1 cellular context compared by ENCODE assay signal in the genomic region with DNA sequence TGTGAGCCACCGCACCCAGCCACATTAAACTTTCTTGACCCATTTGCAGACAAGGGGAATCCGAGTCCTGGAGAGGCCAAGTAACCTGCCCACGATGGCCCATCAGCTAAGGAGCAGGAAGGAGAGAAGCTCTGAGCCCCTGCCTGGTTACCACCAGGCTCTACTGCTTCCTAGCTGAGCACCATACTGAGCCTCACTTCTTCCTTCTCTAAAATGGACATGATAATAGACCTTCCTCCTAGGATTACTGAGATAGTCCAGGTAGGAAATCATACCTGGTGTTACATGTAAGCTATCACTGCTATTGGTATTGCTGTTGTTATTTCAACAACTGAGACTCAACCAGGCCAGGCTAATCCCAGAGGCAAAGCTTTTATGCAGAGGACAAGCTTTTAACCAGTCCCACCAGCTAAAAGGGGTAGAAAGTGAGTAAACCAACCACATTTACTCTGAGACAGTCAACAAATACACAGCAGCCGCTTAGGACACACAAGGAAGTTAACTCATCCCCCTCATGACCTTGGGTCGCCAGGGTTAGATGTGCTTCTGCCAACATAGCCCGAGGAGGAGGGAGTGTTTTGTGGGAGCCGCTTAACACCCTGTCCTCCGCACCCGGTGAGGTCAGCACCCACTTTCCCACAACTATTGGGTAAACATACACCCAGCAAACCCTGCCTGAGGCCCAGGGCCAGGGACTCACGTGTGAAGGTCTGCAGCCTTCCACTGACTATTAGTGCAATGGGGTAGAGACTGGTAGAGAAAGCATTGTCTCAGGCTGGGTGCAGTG.
TF ChIP-seq lines count a peak whose summit lies in the region.

No MANE protein-coding gene starts in this region.

TF ChIP-seq in K562, 482 proteins besides CTCF, POLR2A, EP300 and RAD21 (continues in another document):
- no peak for TF ChIP-seq EHMT2 (IDR thresholded peaks at IDR 0.05)
- no peak for TF ChIP-seq ARID4B (CRISPR knock-in tag; IDR thresholded peaks at IDR 0.05)
- TF ChIP-seq RUNX1 (IDR thresholded peaks at IDR 0.05; ENCODE audit: low read depth): no peak
- no peak for TF ChIP-seq ZNF165 (CRISPR knock-in tag; IDR thresholded peaks at IDR 0.05; ENCODE audit: borderline replicate concordance)
- TF ChIP-seq ARNT (IDR thresholded peaks at IDR 0.05): no peak
- TF ChIP-seq SMAD2 (IDR thresholded peaks at IDR 0.05; ENCODE audit: low read depth, low read length): no peak
- TF ChIP-seq, protein P1, sequence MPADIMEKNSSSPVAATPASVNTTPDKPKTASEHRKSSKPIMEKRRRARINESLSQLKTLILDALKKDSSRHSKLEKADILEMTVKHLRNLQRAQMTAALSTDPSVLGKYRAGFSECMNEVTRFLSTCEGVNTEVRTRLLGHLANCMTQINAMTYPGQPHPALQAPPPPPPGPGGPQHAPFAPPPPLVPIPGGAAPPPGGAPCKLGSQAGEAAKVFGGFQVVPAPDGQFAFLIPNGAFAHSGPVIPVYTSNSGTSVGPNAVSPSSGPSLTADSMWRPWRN (IDR thresholded peaks at IDR 0.05; ENCODE audit: low read depth): no peak
- no peak for TF ChIP-seq BCLAF1 (IDR thresholded peaks at IDR 0.05; ENCODE audit: borderline replicate concordance in 1 of 2, control insufficient read depth in 1 of 2, low read depth in 2 of 2, low read length in 1 of 2)
- TF ChIP-seq YBX1 (IDR thresholded peaks at IDR 0.05): no peak
- TF ChIP-seq FOXO4 (CRISPR knock-in tag; IDR thresholded peaks at IDR 0.05): no peak
- TF ChIP-seq CREB3 (tag; conservative IDR thresholded peaks at IDR 0.05; ENCODE audit: low read depth): no peak
- TF ChIP-seq TCF15 (CRISPR knock-in tag; IDR thresholded peaks at IDR 0.05): no peak
- TF ChIP-seq ZNF717 (CRISPR knock-in tag; IDR thresholded peaks at IDR 0.05): no peak
- TF ChIP-seq GATAD2A (IDR thresholded peaks at IDR 0.05): no peak
- 0 out of 2 replicates have a peak, but pooled peaks have one; percentile 11 for TF ChIP-seq ATF7 (IDR thresholded peaks at IDR 0.05)
- TF ChIP-seq ZFX (CRISPR knock-in tag; IDR thresholded peaks at IDR 0.05): no peak
- TF ChIP-seq PHB (CRISPR knock-in tag; IDR thresholded peaks at IDR 0.05): no peak
- TF ChIP-seq, protein P2, sequence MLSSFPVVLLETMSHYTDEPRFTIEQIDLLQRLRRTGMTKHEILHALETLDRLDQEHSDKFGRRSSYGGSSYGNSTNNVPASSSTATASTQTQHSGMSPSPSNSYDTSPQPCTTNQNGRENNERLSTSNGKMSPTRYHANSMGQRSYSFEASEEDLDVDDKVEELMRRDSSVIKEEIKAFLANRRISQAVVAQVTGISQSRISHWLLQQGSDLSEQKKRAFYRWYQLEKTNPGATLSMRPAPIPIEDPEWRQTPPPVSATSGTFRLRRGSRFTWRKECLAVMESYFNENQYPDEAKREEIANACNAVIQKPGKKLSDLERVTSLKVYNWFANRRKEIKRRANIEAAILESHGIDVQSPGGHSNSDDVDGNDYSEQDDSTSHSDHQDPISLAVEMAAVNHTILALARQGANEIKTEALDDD (IDR thresholded peaks at IDR 0.05): peak; percentile 68; the same call in 1 of the 2 replicates
- TF ChIP-seq NFATC3 (IDR thresholded peaks at IDR 0.05): no peak
- TF ChIP-seq CTBP1 (IDR thresholded peaks at IDR 0.05; ENCODE audit: borderline replicate concordance): no peak
- TF ChIP-seq, protein P3, sequence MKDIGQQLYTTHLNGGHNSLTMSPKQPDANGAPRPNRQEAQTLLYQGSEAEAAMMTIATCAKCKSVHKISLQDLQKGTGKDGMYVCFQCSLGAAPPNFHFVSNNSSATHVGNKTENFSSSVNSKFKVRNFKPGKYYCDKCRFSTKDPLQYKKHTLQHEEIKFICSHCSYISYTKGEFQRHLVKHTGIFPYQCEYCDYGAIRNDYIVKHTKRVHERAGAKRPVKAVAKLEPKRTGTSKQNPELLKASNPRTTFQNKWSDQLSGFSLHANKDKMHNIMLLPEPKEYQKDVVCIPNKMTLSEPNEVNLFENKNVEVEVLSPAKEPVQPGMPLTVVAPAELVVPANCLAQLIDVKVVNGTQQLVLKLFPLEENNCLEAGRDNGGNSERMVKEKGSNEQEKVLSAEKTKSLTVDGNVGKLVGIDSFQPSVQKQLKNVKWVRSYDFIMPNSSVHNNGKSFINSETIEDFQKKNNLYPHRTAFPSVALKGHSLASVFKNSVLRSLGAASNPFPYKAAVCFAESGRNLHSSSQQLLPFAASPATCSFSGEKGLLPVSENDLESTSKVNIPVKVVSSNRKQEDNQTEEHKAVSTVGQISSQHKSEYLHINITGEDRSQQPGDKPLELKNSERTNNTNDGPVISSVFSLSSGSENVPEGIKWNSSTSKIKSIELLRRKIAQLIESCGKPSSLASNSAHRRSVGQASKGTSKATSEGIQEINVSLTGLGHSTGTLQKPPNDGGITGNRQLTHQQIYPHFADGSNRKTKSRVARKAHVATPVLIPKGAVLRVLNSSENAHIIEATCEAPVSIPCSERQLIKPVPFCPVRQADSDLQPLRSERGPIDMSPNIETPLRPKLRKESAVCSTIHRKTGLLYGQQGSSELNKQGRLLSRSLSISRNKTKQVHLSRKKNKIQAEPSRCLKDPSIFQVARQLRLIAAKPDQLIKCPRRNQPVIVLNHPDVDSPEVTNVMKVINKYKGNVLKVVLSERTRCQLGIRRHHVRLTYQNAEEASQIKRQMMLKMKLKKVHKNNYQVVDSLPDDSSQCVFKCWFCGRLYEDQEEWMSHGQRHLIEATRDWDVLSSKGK (CRISPR knock-in tag; IDR thresholded peaks at IDR 0.05): no peak
- 0 out of 2 replicates have a peak, but pooled peaks have one; percentile 26 for TF ChIP-seq XRCC5 (IDR thresholded peaks at IDR 0.05; ENCODE audit: low read depth, low read length)
- no peak for TF ChIP-seq CREB5 (CRISPR knock-in tag; IDR thresholded peaks at IDR 0.05)
- TF ChIP-seq BRD4 (IDR thresholded peaks at IDR 0.05): no peak
- TF ChIP-seq, protein P4, sequence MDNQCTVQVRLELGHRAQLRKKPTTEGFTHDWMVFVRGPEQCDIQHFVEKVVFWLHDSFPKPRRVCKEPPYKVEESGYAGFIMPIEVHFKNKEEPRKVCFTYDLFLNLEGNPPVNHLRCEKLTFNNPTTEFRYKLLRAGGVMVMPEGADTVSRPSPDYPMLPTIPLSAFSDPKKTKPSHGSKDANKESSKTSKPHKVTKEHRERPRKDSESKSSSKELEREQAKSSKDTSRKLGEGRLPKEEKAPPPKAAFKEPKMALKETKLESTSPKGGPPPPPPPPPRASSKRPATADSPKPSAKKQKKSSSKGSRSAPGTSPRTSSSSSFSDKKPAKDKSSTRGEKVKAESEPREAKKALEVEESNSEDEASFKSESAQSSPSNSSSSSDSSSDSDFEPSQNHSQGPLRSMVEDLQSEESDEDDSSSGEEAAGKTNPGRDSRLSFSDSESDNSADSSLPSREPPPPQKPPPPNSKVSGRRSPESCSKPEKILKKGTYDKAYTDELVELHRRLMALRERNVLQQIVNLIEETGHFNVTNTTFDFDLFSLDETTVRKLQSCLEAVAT (IDR thresholded peaks at IDR 0.05): no peak
- TF ChIP-seq CC2D1A (IDR thresholded peaks at IDR 0.05): no peak
- TF ChIP-seq BCOR (IDR thresholded peaks at IDR 0.05): peak; percentile 83
- peak; percentile 54; the same call in 1 of the 2 replicates for TF ChIP-seq VEZF1 (CRISPR knock-in tag; IDR thresholded peaks at IDR 0.05)
- peak; percentile 39; the same call in 1 of the 2 replicates for TF ChIP-seq BACH1 (tag; IDR thresholded peaks at IDR 0.05)
- TF ChIP-seq HNRNPK (IDR thresholded peaks at IDR 0.05; ENCODE audit: low read depth, low read length, poor library complexity, severe bottlenecking): no peak
- TF ChIP-seq NR2C2 (CRISPR knock-in tag; IDR thresholded peaks at IDR 0.05): no peak
- peak; percentile 70; the same call in 1 of the 2 replicates for TF ChIP-seq NR2C2 (tag; IDR thresholded peaks at IDR 0.05)
- no peak for TF ChIP-seq ZKSCAN3 (CRISPR knock-in tag; IDR thresholded peaks at IDR 0.05)
- no peak for TF ChIP-seq SRSF7 (optimal IDR thresholded peaks at IDR 0.05; ENCODE audit: low read depth, low read length)
- TF ChIP-seq SRSF1 (IDR thresholded peaks at IDR 0.05; ENCODE audit: low read depth, low read length): no peak
- no peak for TF ChIP-seq PML (IDR thresholded peaks at IDR 0.05; ENCODE audit: low read length)
- TF ChIP-seq FOXA3 (CRISPR knock-in tag; conservative IDR thresholded peaks at IDR 0.05 in 1 of 2, IDR thresholded peaks at IDR 0.05 in 1 of 2): no peak
